ENCODE assay signal across 1 cellular context in the genomic region with DNA sequence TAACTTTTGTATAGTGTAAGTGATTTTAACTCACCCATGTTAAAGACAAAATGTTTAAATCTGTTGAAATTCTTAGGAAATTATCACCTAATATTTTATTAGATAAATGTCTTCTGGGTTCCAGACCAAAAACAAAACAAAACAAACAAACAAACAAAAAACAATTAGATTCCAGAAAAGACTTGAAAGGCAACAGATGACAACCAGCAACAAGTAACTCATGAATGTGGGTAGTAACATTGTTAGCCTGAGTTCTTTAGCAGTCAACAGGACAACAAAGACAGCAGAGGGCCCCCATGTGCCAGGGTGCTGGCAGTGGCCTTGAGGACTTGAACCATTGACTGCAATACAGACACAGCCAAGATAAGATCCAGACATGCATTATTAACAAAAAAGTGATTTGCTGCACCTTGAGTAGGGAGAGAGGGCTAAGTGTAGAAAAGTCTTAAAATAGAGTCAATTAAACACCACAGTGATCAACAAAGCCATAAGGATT.
TF ChIP-seq lines count a peak whose summit lies in the region.

No MANE protein-coding gene starts in this region.

TF ChIP-seq in GM12878, 131 proteins besides CTCF, POLR2A, EP300 and RAD21 (continued from another document):
- TF ChIP-seq NFIC (IDR thresholded peaks at IDR 0.05; ENCODE audit: low read depth, low read length) (no peak), STAT1 (conservative IDR thresholded peaks at IDR 0.05) (no peak), ETV6 (conservative IDR thresholded peaks at IDR 0.05 in 1 of 2, IDR thresholded peaks at IDR 0.05 in 1 of 2; ENCODE audit: borderline replicate concordance in 1 of 2, low read depth in 1 of 2) (no peak), SIX5 (IDR thresholded peaks at IDR 0.05; ENCODE audit: low read depth, low read length, severe bottlenecking) (no peak), SPI1 (IDR thresholded peaks at IDR 0.05; ENCODE audit: borderline replicate concordance, insufficient read depth, low read depth, low read length) (no peak), MYC (IDR thresholded peaks at IDR 0.05; ENCODE audit: insufficient read depth, insufficient read length, insufficient replicate concordance, low read length, severe bottlenecking) (no peak), NRF1 (conservative IDR thresholded peaks at IDR 0.05; ENCODE audit: low read depth, low read length) (no peak), FOXK2 (IDR thresholded peaks at IDR 0.05) (no peak)
- TF ChIP-seq, protein P1, sequence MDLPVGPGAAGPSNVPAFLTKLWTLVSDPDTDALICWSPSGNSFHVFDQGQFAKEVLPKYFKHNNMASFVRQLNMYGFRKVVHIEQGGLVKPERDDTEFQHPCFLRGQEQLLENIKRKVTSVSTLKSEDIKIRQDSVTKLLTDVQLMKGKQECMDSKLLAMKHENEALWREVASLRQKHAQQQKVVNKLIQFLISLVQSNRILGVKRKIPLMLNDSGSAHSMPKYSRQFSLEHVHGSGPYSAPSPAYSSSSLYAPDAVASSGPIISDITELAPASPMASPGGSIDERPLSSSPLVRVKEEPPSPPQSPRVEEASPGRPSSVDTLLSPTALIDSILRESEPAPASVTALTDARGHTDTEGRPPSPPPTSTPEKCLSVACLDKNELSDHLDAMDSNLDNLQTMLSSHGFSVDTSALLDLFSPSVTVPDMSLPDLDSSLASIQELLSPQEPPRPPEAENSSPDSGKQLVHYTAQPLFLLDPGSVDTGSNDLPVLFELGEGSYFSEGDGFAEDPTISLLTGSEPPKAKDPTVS (IDR thresholded peaks at IDR 0.05; ENCODE audit: low read depth, low read length) = no peak
- TF ChIP-seq, protein P2, sequence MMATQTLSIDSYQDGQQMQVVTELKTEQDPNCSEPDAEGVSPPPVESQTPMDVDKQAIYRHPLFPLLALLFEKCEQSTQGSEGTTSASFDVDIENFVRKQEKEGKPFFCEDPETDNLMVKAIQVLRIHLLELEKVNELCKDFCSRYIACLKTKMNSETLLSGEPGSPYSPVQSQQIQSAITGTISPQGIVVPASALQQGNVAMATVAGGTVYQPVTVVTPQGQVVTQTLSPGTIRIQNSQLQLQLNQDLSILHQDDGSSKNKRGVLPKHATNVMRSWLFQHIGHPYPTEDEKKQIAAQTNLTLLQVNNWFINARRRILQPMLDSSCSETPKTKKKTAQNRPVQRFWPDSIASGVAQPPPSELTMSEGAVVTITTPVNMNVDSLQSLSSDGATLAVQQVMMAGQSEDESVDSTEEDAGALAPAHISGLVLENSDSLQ (IDR thresholded peaks at IDR 0.05) = no peak
TF ChIP-seq in GM12878: peak in this region for 0.
